ENCODE assay signal across 22 cellular contexts in the genomic region with DNA sequence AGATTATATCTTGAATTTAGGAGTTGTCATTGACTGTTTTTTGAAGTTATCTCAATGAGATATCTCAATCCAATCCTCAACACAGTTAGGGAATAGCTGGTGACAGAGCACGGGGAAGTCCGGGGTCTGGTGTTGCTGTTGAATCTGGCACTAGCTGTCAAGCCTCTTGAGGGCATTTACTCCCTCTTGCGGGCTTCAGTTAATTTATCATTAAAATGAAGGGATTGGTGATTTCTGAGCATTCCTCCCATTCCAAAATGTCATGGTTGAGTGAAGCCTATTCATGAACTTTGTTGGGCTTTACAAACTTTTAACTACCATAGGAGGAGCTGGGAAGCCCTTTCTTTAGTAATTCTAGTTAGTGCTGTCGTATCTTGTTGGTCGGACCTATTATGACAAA. TPM values are rescaled to one million over a fixed set of nuclear protein-coding genes. Genes with fewer than 3 reads are reported as not detected.
A peak's percentile ranks its signal among the peaks of the same experiment; 100 is the strongest.
DNase-seq lines count a peak whose midpoint lies in the region; ATAC-seq and TF ChIP-seq lines count a peak whose summit lies in the region.
"Had no signal": no experiment of that assay in that cellular context is flagged by ENCODE, and none has a peak within 500 bp of the region (broad histone marks: within the 10 kb centered on the region; RNA-seq: fewer than 3 reads in every experiment).

No MANE protein-coding gene starts in this region.

- no peak overlapping the region for H3K27ac ChIP-seq in effector memory CD4-positive, alpha-beta T cell (ENCODE audit: insufficient read depth, low read length, poor library complexity, severe bottlenecking)
- H3K27ac ChIP-seq: BLaER1, GM23248, SJSA1 had no signal

- H3K9me3 Mint-ChIP-seq in type B pancreatic cell, result peaks cover 11% of the 10 kb centered on the region
- H3K9me3 Mint-ChIP-seq: CD8-positive, alpha-beta memory T cell had no signal

- no peaks in the 10 kb centered on the region for H3K4me1 ChIP-seq in effector memory CD4-positive, alpha-beta T cell (ENCODE audit: control insufficient read depth, insufficient read depth, low read length, poor library complexity, severe bottlenecking)

- ATAC-seq in HG03520 (IDR thresholded peaks at IDR 0.05; ENCODE audit: unreplicated experiment), result no peak
- ATAC-seq: HCT116, Right ventricle myocardium inferior had no signal

- H3K4me3 Mint-ChIP-seq in type B pancreatic cell, result peak overlapping the region; percentile 19
- H3K4me3 Mint-ChIP-seq: CD8-positive, alpha-beta memory T cell had no signal

- H3K27me3 ChIP-seq in effector memory CD4-positive, alpha-beta T cell (replicated peaks; ENCODE audit: control insufficient read depth, insufficient read depth, low read length, poor library complexity, severe bottlenecking), result no peaks in the 10 kb centered on the region
- H3K27me3 ChIP-seq: BLaER1, SJSA1 had no signal

- H3K27me3 Mint-ChIP-seq in type B pancreatic cell, result no peaks in the 10 kb centered on the region
- H3K27me3 Mint-ChIP-seq: CD8-positive, alpha-beta memory T cell had no signal

- DNase-seq in ELF-1 (ENCODE audit: low read depth, low spot score) (peak; percentile 33), NCI-H226 (peak; percentile 37), kidney tubule cell (ENCODE audit: low spot score) (peak; percentile 43), type B pancreatic cell (ENCODE audit: extremely low spot score, unreplicated experiment) (no peak), globus pallidus (ENCODE audit: low spot score) (no peak)
- no peak for DNase-seq in effector memory CD4-positive, alpha-beta T cell
- DNase-seq: CD8-positive, alpha-beta memory T cell; DMS53; GF-D8; GM23248; Kasumi-1; NCI-H1694; NCI-H2081; NCI-H2171; NCI-H446; NCI-H526 treated with DMSO at 0.1 percent for 48 hours; OCI-M1 had no signal

- no peak for TF ChIP-seq CTCF in type B pancreatic cell (conservative IDR thresholded peaks at IDR 0.05)

- H3K36me3 Mint-ChIP-seq in type B pancreatic cell, result peaks cover 14% of the 10 kb centered on the region

- H3K4me1 Mint-ChIP-seq in type B pancreatic cell (ENCODE audit: unreplicated experiment), result peaks cover 11% of the 10 kb centered on the region

- H3K27ac Mint-ChIP-seq in type B pancreatic cell, result peak overlapping the region; percentile 82
- H3K27ac Mint-ChIP-seq: CD8-positive, alpha-beta memory T cell had no signal

- peaks cover 4% of the 10 kb centered on the region for H3K36me3 ChIP-seq in effector memory CD4-positive, alpha-beta T cell (ENCODE audit: control insufficient read depth, insufficient read depth, low read length)
- H3K36me3 ChIP-seq: SJSA1 had no signal

- H3K9me3 ChIP-seq in effector memory CD4-positive, alpha-beta T cell (ENCODE audit: control insufficient read depth, low read length), result no peaks in the 10 kb centered on the region
- H3K9me3 ChIP-seq: BLaER1, SJSA1 had no signal

- no peak overlapping the region for H3K4me3 ChIP-seq in effector memory CD4-positive, alpha-beta T cell (ENCODE audit: insufficient read depth, low read depth, low read length, poor library complexity, severe bottlenecking)
- H3K4me3 ChIP-seq: BLaER1, GM23248, SJSA1 had no signal

RNA-seq across cellular contexts. Expression of gene UVRAG, which starts 40.2 kb away (rescaled TPM):
- 20.7 and 29.5 TPM in 2 replicates for total RNA-seq in type B pancreatic cell (ENCODE audit: low replicate concordance)

Comparison
In these comparisons a context has a peak if more than half of its experiments do, and no peak if none do; other contexts are left out.
1. DNase-seq: peak in ELF-1 (single experiment), NCI-H226 (single experiment) and kidney tubule cell (single experiment); none in type B pancreatic cell (single experiment), globus pallidus (single experiment) and effector memory CD4-positive, alpha-beta T cell (0 of 3).